9 cellular contexts compared by ENCODE assay signal in the genomic region with DNA sequence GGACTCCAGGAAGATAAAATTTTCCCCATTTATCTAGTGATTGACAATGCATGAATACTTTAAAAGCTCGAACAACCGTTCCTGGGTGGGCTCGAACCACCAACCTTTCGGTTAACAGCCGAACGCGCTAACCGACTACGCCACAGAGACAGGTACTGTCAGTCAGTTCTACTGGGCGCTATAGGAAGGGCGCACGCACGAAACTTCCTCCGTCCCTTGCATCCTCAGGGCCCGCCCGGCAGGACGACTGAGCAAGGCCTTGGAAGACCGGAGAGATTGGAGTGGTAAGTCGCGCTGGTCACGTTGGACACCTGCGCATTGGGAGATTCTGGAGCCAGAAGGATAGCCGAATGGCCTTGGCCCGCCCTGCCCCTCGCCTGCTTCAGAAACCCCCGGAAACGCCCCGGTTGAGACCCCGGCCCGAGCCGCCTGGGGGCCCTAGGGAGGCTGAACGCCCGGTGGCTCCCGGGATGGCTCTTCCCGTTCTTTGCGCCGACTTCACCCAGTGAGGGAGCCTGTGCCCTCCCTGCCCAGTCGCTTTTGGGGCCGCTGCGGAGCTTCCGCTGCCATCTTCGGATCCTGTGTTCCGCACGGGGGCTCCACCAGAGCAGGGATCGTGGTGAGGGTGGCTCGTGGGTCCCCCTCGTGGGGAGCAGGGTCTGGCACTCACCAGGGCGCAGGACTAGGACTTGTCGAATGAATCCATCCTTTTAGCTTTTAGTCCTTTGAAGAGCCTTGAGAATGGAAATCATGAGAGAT. TPM values are rescaled to one million over a fixed set of nuclear protein-coding genes. Genes with fewer than 3 reads are reported as not detected.
DNase-seq lines count a peak whose midpoint lies in the region; ATAC-seq and TF ChIP-seq lines count a peak whose summit lies in the region.
"Not testable (repeated sequence)": the region's sequence is repeated elsewhere in the genome, so short reads cannot be mapped to it uniquely, and the experiment has no call there.
"Had no signal": no experiment of that assay in that cellular context is flagged by ENCODE, and none has a peak within 500 bp of the region (broad histone marks: within the 10 kb centered on the region; RNA-seq: fewer than 3 reads in every experiment).

No MANE protein-coding gene starts in this region.

- H3K4me1 Mint-ChIP-seq in HFFc6 (ENCODE audit: low read depth); brain; neural crest cell: not testable (repeated sequence)

- H3K4me3 Mint-ChIP-seq in HFFc6 (peak overlapping the region; percentile 89), brain (peak overlapping the region; percentile 76 to 90 (median 85)), neural crest cell (peak overlapping the region; percentile 89)

- H3K36me3 ChIP-seq in OCI-LY3 (replicated peaks; ENCODE audit: low read depth, low read length) = not testable (repeated sequence)

- DNase-seq in C1 segment of cervical spinal cord (lab: John Stamatoyannopoulos, UW) (peak in 10 of 14 donors; percentile 1 to 56 (median 23)), HFFc6 (peak; percentile 90), left cardiac atrium (peak; percentile 72), neural crest cell (ENCODE audit: low read depth, low spot score) (peak; percentile 50)
- peak; percentile 61 to 80 for DNase-seq in activated CD4-positive, alpha-beta T cell treated with anti-CD3 and anti-CD28 coated beads, Interleukin-2, amount 50 U/mL, for 24 hours (ENCODE audit: low read depth in 1 of 2, low spot score in 1 of 2)
- DNase-seq in stimulated activated CD4-positive, alpha-beta T cell treated with anti-CD3 and anti-CD28 coated beads, TNF-alpha, amount 100 ng/mL, for 48 hours (ENCODE audit: low read depth in 3 of 3) = peak; percentile 29 to 69 (median 51)

- not testable (repeated sequence) for H3K9me3 ChIP-seq in OCI-LY3 (ENCODE audit: insufficient read depth, low read length)

- ATAC-seq in left cardiac atrium = not testable (repeated sequence)

- peak overlapping the region; percentile 67 for H3K27ac ChIP-seq in OCI-LY3 (ENCODE audit: low read length)

- H3K27me3 ChIP-seq in OCI-LY3 (ENCODE audit: low read depth, low read length) = not testable (repeated sequence)

- H4K20me1 ChIP-seq in OCI-LY3 (ENCODE audit: insufficient read depth, low read length) = not testable (repeated sequence)

- not testable (repeated sequence) for H3K36me3 Mint-ChIP-seq in HFFc6 (ENCODE audit: low read depth); brain; neural crest cell (ENCODE audit: low read depth)

- intact Hi-C loops in left cardiac atrium (cut with DNase I) = not testable (repeated sequence)

- H3K4me3 ChIP-seq in OCI-LY3 (ENCODE audit: low read length) = peak overlapping the region; percentile 89

- H3K79me2 ChIP-seq in OCI-LY3 (ENCODE audit: low read length) = not testable (repeated sequence)

- H3K27me3 Mint-ChIP-seq in HFFc6 (ENCODE audit: insufficient read depth); brain; neural crest cell (ENCODE audit: low read depth): not testable (repeated sequence)

- H3K4me1 ChIP-seq in OCI-LY3 (ENCODE audit: low read length) = not testable (repeated sequence)

- peak; percentile 68 for TF ChIP-seq CTCF in HFFc6 (IDR thresholded peaks at IDR 0.05)
- peak; percentile 49 for TF ChIP-seq CTCF in OCI-LY3 (IDR thresholded peaks at IDR 0.05; ENCODE audit: low read depth, low read length)
- peak; percentile 63 to 64 for TF ChIP-seq CTCF in brain (conservative IDR thresholded peaks at IDR 0.05)
- TF ChIP-seq CTCF in neural crest cell (conservative IDR thresholded peaks at IDR 0.05) = peak; percentile 54

- not testable (repeated sequence) for H3K9me3 Mint-ChIP-seq in HFFc6, brain, neural crest cell

- H3K4me2 ChIP-seq in OCI-LY3 (ENCODE audit: low read length) = peak overlapping the region; percentile 43; the same call in 1 of the 2 replicates

- H3K27ac Mint-ChIP-seq in HFFc6 = peak overlapping the region; percentile 83
- H3K27ac Mint-ChIP-seq in brain = peak overlapping the region in 4 of 5 experiments; percentile 28 to 91 (median 76)
- H3K27ac Mint-ChIP-seq in neural crest cell (ENCODE audit: unreplicated experiment) = not testable (repeated sequence)

- peak overlapping the region; percentile 90 for H3K9ac ChIP-seq in OCI-LY3 (ENCODE audit: low read length)

- peak overlapping the region; percentile 94 for H2AFZ ChIP-seq in OCI-LY3 (ENCODE audit: low read depth, low read length)

RNA-seq across cellular contexts. Expression of a gene that starts 45.2 kb away (rescaled TPM):
- total RNA-seq in HFFc6 (2021; fragmentation: NEBNext Ultra II Directional; extraction: Animal tissue kit (Norgen Biotek cat#: 25700)) = not detected
- polyA plus RNA-seq in brain (ENCODE audit: insufficient read depth, low read depth, low replicate concordance) = not detected
- total RNA-seq in left cardiac atrium = not detected
- total RNA-seq in neural crest cell = not detected in 2 replicates
- total RNA-seq: Daoy had no signal

Comparison
In these comparisons a context has a peak if more than half of its experiments do, and no peak if none do; other contexts are left out.
1. DNase-seq: peak in every context shown above with its lines; median percentile 90 in HFFc6; 72 in left cardiac atrium; 70 in activated CD4-positive, alpha-beta T cell treated with anti-CD3 and anti-CD28 coated beads, Interleukin-2, amount 50 U/mL, for 24 hours; 51 in stimulated activated CD4-positive, alpha-beta T cell treated with anti-CD3 and anti-CD28 coated beads, TNF-alpha, amount 100 ng/mL, for 48 hours; 50 in neural crest cell; 23 in C1 segment of cervical spinal cord.